Comparison of ENCODE assay signal across 8 cellular contexts in the genomic region with DNA sequence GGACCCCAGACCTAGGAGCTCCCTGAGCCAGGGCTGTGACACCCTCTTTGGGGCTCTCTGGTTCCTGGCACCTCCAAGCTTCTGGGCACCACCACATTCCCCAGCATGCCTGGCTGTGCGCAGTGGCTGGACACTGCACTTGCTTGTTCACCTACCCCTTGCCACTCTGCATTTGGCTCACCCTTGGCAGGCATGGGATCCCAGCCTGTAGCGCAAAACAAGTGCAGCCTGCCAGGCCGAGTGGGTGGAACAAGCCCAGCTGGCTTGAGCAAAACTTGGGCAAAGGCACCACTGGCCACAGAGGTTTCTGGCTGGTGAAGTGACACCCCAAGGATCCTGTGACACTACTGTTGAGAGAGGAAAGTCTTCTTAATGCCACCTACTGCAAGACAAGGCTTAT.
"Had no signal": no experiment of that assay in that cellular context is flagged by ENCODE, and none has a peak within 500 bp of the region (broad histone marks: within the 10 kb centered on the region; RNA-seq: fewer than 3 reads in every experiment).

No MANE protein-coding gene starts in this region.

- H3K9ac ChIP-seq: GM23248 had no signal

- H2AFZ ChIP-seq: GM23248 had no signal

- H3K4me3 ChIP-seq: GM23248, HAP-1, K562 had no signal

- H3K27ac ChIP-seq: GM23248 had no signal

- FAIRE-seq: K562 had no signal

- ATAC-seq: HCT116 had no signal

- H3K36me3 ChIP-seq: HAP-1 had no signal

- H3K4me1 ChIP-seq: HAP-1 had no signal

- DNase-seq: GM23248, GOT3, H7, HFFc6, IMR-90 had no signal
